8 cellular contexts compared by ENCODE assay signal in genomic region chr10:72260588-72261322, GRCh38. TPM values are rescaled to one million over a fixed set of nuclear protein-coding genes. Genes with fewer than 3 reads are reported as not detected.
DNase-seq lines count a peak whose midpoint lies in the region; ATAC-seq, FAIRE-seq and TF ChIP-seq lines count a peak whose summit lies in the region.

No MANE protein-coding gene starts in this region.

- TF ChIP-seq CTCF in CD8-positive, alpha-beta T cell (IDR thresholded peaks at IDR 0.05): no peak
- TF ChIP-seq CTCF in HL-60 (IDR thresholded peaks at IDR 0.05; ENCODE audit: insufficient read depth, low read length): no peak
- peak; percentile 43 for TF ChIP-seq CTCF in neural cell (IDR thresholded peaks at IDR 0.05; ENCODE audit: poor library complexity, severe bottlenecking)

- H2AFZ ChIP-seq in neural cell (ENCODE audit: low read depth, low read length): peak overlapping the region; percentile 85

- no peaks in the 10 kb centered on the region for H3K27me3 Mint-ChIP-seq in CD8-positive, alpha-beta T cell (ENCODE audit: low read depth)
- no peaks in the 10 kb centered on the region for H3K27me3 Mint-ChIP-seq in activated T-helper 2 cell treated with anti-CD3 and anti-CD28 coated beads, Interferon-gamma antibody, Interleukin-2, Interleukin-4, amounts not matched to agents 10 μg/mL and 5 μg/mL and 100 μg/mL, durations not matched to agents 14 hours and 24 hours and 36 hours (ENCODE audit: low read depth)

- H3K79me2 ChIP-seq in neural cell (replicated peaks; ENCODE audit: insufficient read depth, low read length): no peaks in the 10 kb centered on the region

- no peaks in the 10 kb centered on the region for H3K9me3 Mint-ChIP-seq in CD8-positive, alpha-beta T cell
- H3K9me3 Mint-ChIP-seq in activated T-helper 2 cell treated with anti-CD3 and anti-CD28 coated beads, Interferon-gamma antibody, Interleukin-2, Interleukin-4, amounts not matched to agents 10 μg/mL and 5 μg/mL and 100 μg/mL, durations not matched to agents 14 hours and 24 hours and 36 hours: no peaks in the 10 kb centered on the region

- no peaks in the 10 kb centered on the region for H3K36me3 ChIP-seq in CD8-positive, alpha-beta T cell (ENCODE audit: insufficient read depth, low read length)
- H3K36me3 ChIP-seq in neural cell (ENCODE audit: insufficient read depth, low read length) (no peaks in the 10 kb centered on the region), subcutaneous abdominal adipose tissue (ENCODE audit: control insufficient read depth in 5 of 5, insufficient read depth in 5 of 5, low read length in 5 of 5) (no peaks in the 10 kb centered on the region)

- peak; percentile 37 for TF ChIP-seq RAD21 in neural cell (conservative IDR thresholded peaks at IDR 0.05)

- ATAC-seq in CD8-positive, alpha-beta T cell: peak; percentile 77
- ATAC-seq in GM19468 (IDR thresholded peaks at IDR 0.05; ENCODE audit: extremely low read depth, unreplicated experiment): peak; percentile 37

- intact Hi-C loops in CD8-positive, alpha-beta T cell (cut with DNase I, micrococcal nuclease): loop anchor here (1.0 to 2.0 kb wide), 5 partner anchors 12 to 75 kb away; partner anchors contain the start of gene DDIT4 (in 2 of the 2)
- intact Hi-C loops in activated T-helper 2 cell treated with anti-CD3 and anti-CD28 coated beads, Interferon-gamma antibody, Interleukin-2, Interleukin-4, amounts not matched to agents 10 μg/mL and 5 μg/mL and 100 μg/mL, durations not matched to agents 14 hours and 24 hours and 36 hours (cut with micrococcal nuclease): loop anchor here (1.0 to 2.0 kb wide), 7 partner anchors 12 to 75 kb away; no protein-coding TSS in a partner anchor

- peak overlapping the region; percentile 81 for H3K4me3 Mint-ChIP-seq in CD8-positive, alpha-beta T cell
- peak overlapping the region; percentile 82 for H3K4me3 Mint-ChIP-seq in activated T-helper 2 cell treated with anti-CD3 and anti-CD28 coated beads, Interferon-gamma antibody, Interleukin-2, Interleukin-4, amounts not matched to agents 10 μg/mL and 5 μg/mL and 100 μg/mL, durations not matched to agents 14 hours and 24 hours and 36 hours (ENCODE audit: low read depth)

- H3K9me3 ChIP-seq in CD8-positive, alpha-beta T cell (ENCODE audit: low read length): no peaks in the 10 kb centered on the region
- no peaks in the 10 kb centered on the region for H3K9me3 ChIP-seq in neural cell (ENCODE audit: low read length)
- H3K9me3 ChIP-seq in subcutaneous abdominal adipose tissue (ENCODE audit: control insufficient read depth in 5 of 5, low read length in 5 of 5): no peaks in the 10 kb centered on the region

- no peak for FAIRE-seq in RCC 7860 (lab: Jason Lieb, UNC)

- peaks cover 69% of the 10 kb centered on the region for H3K4me1 ChIP-seq in CD8-positive, alpha-beta T cell (ENCODE audit: insufficient read depth, low read length)
- H3K4me1 ChIP-seq in subcutaneous abdominal adipose tissue (ENCODE audit: control insufficient read depth in 5 of 5, insufficient read depth in 5 of 5, low read length in 5 of 5): peaks cover 9 to 53% (median 44%) of the 10 kb centered on the region in 5 donors

- peak; percentile 61 to 87 (median 84) for DNase-seq in CD8-positive, alpha-beta T cell
- peak; percentile 51 to 68 for DNase-seq in HL-60 (ENCODE audit: low read depth in 1 of 2, low spot score in 1 of 2)
- DNase-seq in RCC 7860 (ENCODE audit: low spot score): peak; percentile 56
- peak; percentile 85 for DNase-seq in activated T-helper 2 cell treated with anti-CD3 and anti-CD28 coated beads, Interferon-gamma antibody, Interleukin-2, Interleukin-4, amounts not matched to agents 10 μg/mL and 5 μg/mL and 100 μg/mL, durations not matched to agents 14 hours and 24 hours and 36 hours (ENCODE audit: low spot score)
- DNase-seq in fibroblast of the conjunctiva (ENCODE audit: low read depth): peak; percentile 95

- H3K9me2 ChIP-seq in neural cell (ENCODE audit: insufficient read depth, low read length): no peaks in the 10 kb centered on the region

- TF ChIP-seq EP300 in neural cell (conservative IDR thresholded peaks at IDR 0.05; ENCODE audit: poor library complexity, severe bottlenecking): peak; percentile 38

- CTCF ChIA-PET in CD8-positive, alpha-beta T cell (lab: Charles Lee): interaction anchor here (0.8 to 5.8 kb wide), 12 partner anchors 12 to 124 kb away, joined by 3 to 39 read pairs (median 4); partner anchors contain the start of gene DDIT4

- H3K4me3 ChIP-seq in CD8-positive, alpha-beta T cell (ENCODE audit: low read depth, low read length): peak overlapping the region; percentile 56
- peak overlapping the region; percentile 64 for H3K4me3 ChIP-seq in HL-60 (replicated peaks; ENCODE audit: insufficient read depth, low read length)
- peak overlapping the region; percentile 68 for H3K4me3 ChIP-seq in neural cell (ENCODE audit: low read length)
- H3K4me3 ChIP-seq in subcutaneous abdominal adipose tissue (ENCODE audit: low read depth in 1 of 5, low read length in 5 of 5): peak overlapping the region; percentile 68 to 90 (median 71)

- H4K20me1 ChIP-seq in neural cell (ENCODE audit: insufficient read depth): no peaks in the 10 kb centered on the region

- no peaks in the 10 kb centered on the region for H3K27me3 ChIP-seq in CD8-positive, alpha-beta T cell (ENCODE audit: insufficient read depth, low read length)
- H3K27me3 ChIP-seq in HL-60 (ENCODE audit: insufficient read depth, poor library complexity, severe bottlenecking) (no peaks in the 10 kb centered on the region), neural cell (ENCODE audit: insufficient read depth, low read depth, low read length) (no peaks in the 10 kb centered on the region), subcutaneous abdominal adipose tissue (ENCODE audit: control insufficient read depth in 5 of 5, insufficient read depth in 4 of 5, low read length in 5 of 5) (no peaks in the 10 kb centered on the region)

- H3K36me3 Mint-ChIP-seq in CD8-positive, alpha-beta T cell: no peaks in the 10 kb centered on the region
- no peaks in the 10 kb centered on the region for H3K36me3 Mint-ChIP-seq in activated T-helper 2 cell treated with anti-CD3 and anti-CD28 coated beads, Interferon-gamma antibody, Interleukin-2, Interleukin-4, amounts not matched to agents 10 μg/mL and 5 μg/mL and 100 μg/mL, durations not matched to agents 14 hours and 24 hours and 36 hours (ENCODE audit: low read depth)

- POLR2A ChIA-PET in CD8-positive, alpha-beta T cell (lab: Charles Lee): interaction anchor here (0.6 to 3.4 kb wide), 12 partner anchors 11 to 327 kb away, joined by 3 to 14 read pairs (median 4); partner anchors contain the start of genes ANAPC16, ASCC1 and DDIT4

- peaks cover 3% of the 10 kb centered on the region for H3F3A ChIP-seq in neural cell (ENCODE audit: insufficient read depth, low read length, poor library complexity, severe bottlenecking)

- H3K4me1 Mint-ChIP-seq in CD8-positive, alpha-beta T cell (ENCODE audit: low read depth): peaks cover 69% of the 10 kb centered on the region
- H3K4me1 Mint-ChIP-seq in activated T-helper 2 cell treated with anti-CD3 and anti-CD28 coated beads, Interferon-gamma antibody, Interleukin-2, Interleukin-4, amounts not matched to agents 10 μg/mL and 5 μg/mL and 100 μg/mL, durations not matched to agents 14 hours and 24 hours and 36 hours (ENCODE audit: low read depth): peaks cover 51% of the 10 kb centered on the region

- peak overlapping the region; percentile 97 for H3K27ac Mint-ChIP-seq in CD8-positive, alpha-beta T cell
- peak overlapping the region; percentile 97 for H3K27ac Mint-ChIP-seq in activated T-helper 2 cell treated with anti-CD3 and anti-CD28 coated beads, Interferon-gamma antibody, Interleukin-2, Interleukin-4, amounts not matched to agents 10 μg/mL and 5 μg/mL and 100 μg/mL, durations not matched to agents 14 hours and 24 hours and 36 hours

- peak overlapping the region; percentile 70 for H3K9ac ChIP-seq in neural cell (ENCODE audit: low read length)
- H3K9ac ChIP-seq in subcutaneous abdominal adipose tissue (ENCODE audit: low read length in 5 of 5): peak overlapping the region in 4 of 5 donors; percentile 48 to 81 (median 64)

- peak overlapping the region; percentile 51 for H3K27ac ChIP-seq in CD8-positive, alpha-beta T cell (ENCODE audit: low read depth, low read length)
- H3K27ac ChIP-seq in HL-60 (replicated peaks) (peak overlapping the region; percentile 47), neural cell (ENCODE audit: low read length) (peak overlapping the region; percentile 60), subcutaneous abdominal adipose tissue (ENCODE audit: low read depth, low read length) (peak overlapping the region; percentile 58)

- peak overlapping the region; percentile 45 for H3K4me2 ChIP-seq in neural cell (ENCODE audit: low read length)

RNA-seq across cellular contexts. Expression of gene DDIT4, which starts 13.0 kb away (rescaled TPM):
- 100 to 1,000 TPM; 351 to 360 TPM for total RNA-seq in CD8-positive, alpha-beta T cell
- total RNA-seq in activated T-helper 2 cell treated with anti-CD3 and anti-CD28 coated beads, Interferon-gamma antibody, Interleukin-2, Interleukin-4, amounts not matched to agents 10 μg/mL and 5 μg/mL and 100 μg/mL, durations not matched to agents 14 hours and 24 hours and 36 hours: 543 and 569 TPM in 2 replicates
- polyA plus RNA-seq in neural cell: 29.7 and 29.9 TPM in 2 replicates
- 39.1 and 52.6 TPM in 2 replicates for polyA minus RNA-seq in neural cell

RNA-seq across cellular contexts. Expression of gene ASCC1, which starts 44.7 kb away (rescaled TPM):
- 10 to 100 TPM; 16.5 to 19.1 TPM for total RNA-seq in CD8-positive, alpha-beta T cell
- total RNA-seq in activated T-helper 2 cell treated with anti-CD3 and anti-CD28 coated beads, Interferon-gamma antibody, Interleukin-2, Interleukin-4, amounts not matched to agents 10 μg/mL and 5 μg/mL and 100 μg/mL, durations not matched to agents 14 hours and 24 hours and 36 hours: 46.2 and 49.6 TPM in 2 replicates
- polyA plus RNA-seq in neural cell: 39.6 and 41.1 TPM in 2 replicates
- polyA minus RNA-seq in neural cell: 49.2 and 52.3 TPM in 2 replicates

RNA-seq across cellular contexts. Expression of gene ANAPC16, which starts 44.9 kb away (rescaled TPM):
- 10 to 100 TPM; 46.6 to 48.0 TPM for total RNA-seq in CD8-positive, alpha-beta T cell
- 94.1 and 95.9 TPM in 2 replicates for total RNA-seq in activated T-helper 2 cell treated with anti-CD3 and anti-CD28 coated beads, Interferon-gamma antibody, Interleukin-2, Interleukin-4, amounts not matched to agents 10 μg/mL and 5 μg/mL and 100 μg/mL, durations not matched to agents 14 hours and 24 hours and 36 hours
- 209 and 212 TPM in 2 replicates for polyA plus RNA-seq in neural cell
- 59.9 and 75.9 TPM in 2 replicates for polyA minus RNA-seq in neural cell

Comparison
In these comparisons a context has a peak if more than half of its experiments do, and no peak if none do; other contexts are left out.
1. Peak in every context shown above with its lines: DNase-seq, ATAC-seq, H3K4me3 ChIP-seq and H3K27ac ChIP-seq.